23 cellular contexts compared by ENCODE assay signal in the genomic region with DNA sequence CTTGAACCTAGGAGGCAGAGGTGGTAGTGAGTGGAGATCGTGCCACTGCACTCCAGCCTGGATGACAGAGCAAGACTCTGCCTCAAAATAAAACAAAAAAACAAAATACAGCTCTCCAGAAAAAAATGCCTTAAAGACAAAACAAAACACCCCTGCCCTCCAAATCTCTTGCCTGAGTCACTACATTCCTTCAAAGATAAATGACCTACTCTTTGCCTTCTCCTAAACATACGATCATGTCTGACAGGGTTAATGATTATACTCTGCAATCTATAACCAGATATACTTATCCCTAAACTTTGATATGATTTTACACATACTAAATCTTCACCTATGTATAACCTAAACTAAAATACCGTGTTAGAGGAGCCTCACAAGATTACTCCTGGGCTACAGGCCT. TPM values are rescaled to one million over a fixed set of nuclear protein-coding genes. Genes with fewer than 3 reads are reported as not detected.
DNase-seq lines count a peak whose midpoint lies in the region; ATAC-seq and TF ChIP-seq lines count a peak whose summit lies in the region.
"Had no signal": no experiment of that assay in that cellular context is flagged by ENCODE, and none has a peak within 500 bp of the region (broad histone marks: within the 10 kb centered on the region; RNA-seq: fewer than 3 reads in every experiment).

No MANE protein-coding gene starts in this region.

- RAD21 ChIA-PET in HCT116 (lab: Charles Lee; ENCODE audit: low non-redundant PET in 1 of 2, low total read pairs in 2 of 2, uncharacterized antibody in 2 of 2, unreplicated experiment in 2 of 2), result no interaction called here

- no peak for ATAC-seq in activated CD8-positive, alpha-beta T cell treated with anti-CD3 and anti-CD28 coated beads for 36 hours
- ATAC-seq in activated CD8-positive, alpha-beta T cell treated with anti-CD3 and anti-CD28 coated beads, Interleukin-2, amount 10 ng/mL, durations not matched to agents 7 days and 5 days, result no peak
- ATAC-seq in HCT116 (no peak), activated B cell treated with CpG ODN at 0.5 μM for 24 hours (ENCODE audit: low read depth) (no peak), GM19463 (IDR thresholded peaks at IDR 0.05; ENCODE audit: unreplicated experiment) (no peak)
- no peak for ATAC-seq in naive thymus-derived CD8-positive, alpha-beta T cell
- ATAC-seq: effector memory CD8-positive, alpha-beta T cell; left colon; Panc1; stimulated activated naive CD8-positive, alpha-beta T cell treated with anti-CD3 and anti-CD28 coated beads, Interleukin-15, amount 100 ng/mL, for 72 hours; upper lobe of right lung had no signal

- intact Hi-C loops in activated CD8-positive, alpha-beta T cell treated with anti-CD3 and anti-CD28 coated beads for 36 hours (cut with micrococcal nuclease), result loop anchor here (10.0 kb wide), 1 partner anchor 251 kb away; no protein-coding TSS in a partner anchor
- intact Hi-C loops in HCT116 (cut with micrococcal nuclease) (loop anchor here (5.0 kb wide), 1 partner anchor 243 kb away; no protein-coding TSS in a partner anchor), activated B cell treated with CpG ODN at 0.5 μM for 24 hours (cut with micrococcal nuclease) (loop anchor here (2.0 to 10.0 kb wide), 2 partner anchors 121 to 389 kb away; partner anchors contain the start of genes CFAP20 and GINS3)

- peaks cover 5 to 22% of the 10 kb centered on the region in 2 experiments; a peak in 3 of 4 replicates for H3K4me1 ChIP-seq in HCT116 (ENCODE audit: control insufficient read depth in 1 of 2, insufficient read depth in 2 of 2, low read length in 2 of 2)

- TF ChIP-seq CTCF in activated CD8-positive, alpha-beta T cell treated with anti-CD3 and anti-CD28 coated beads for 36 hours (IDR thresholded peaks at IDR 0.05), result no peak
- TF ChIP-seq CTCF in HCT116 (IDR thresholded peaks at IDR 0.05 in 2 of 3, conservative IDR thresholded peaks at IDR 0.05 in 1 of 3; ENCODE audit: borderline replicate concordance in 1 of 3, insufficient read depth in 1 of 3, low read depth in 2 of 3, low read length in 2 of 3), result no peak
- no peak for TF ChIP-seq CTCF in activated B cell treated with CpG ODN at 0.5 μM for 24 hours (IDR thresholded peaks at IDR 0.05)

- TF ChIP-seq RAD21 in HCT116 (IDR thresholded peaks at IDR 0.05; ENCODE audit: low read depth), result no peak

- no peak overlapping the region for H3K9ac ChIP-seq in HCT116 (ENCODE audit: low read length)
- H3K9ac ChIP-seq: SK-N-SH had no signal

- H3K36me3 Mint-ChIP-seq in activated CD8-positive, alpha-beta T cell treated with anti-CD3 and anti-CD28 coated beads for 36 hours (ENCODE audit: low read depth), result peaks cover 28% of the 10 kb centered on the region
- peaks cover 22% of the 10 kb centered on the region for H3K36me3 Mint-ChIP-seq in activated CD8-positive, alpha-beta T cell treated with anti-CD3 and anti-CD28 coated beads, Interleukin-2, amount 10 ng/mL, durations not matched to agents 7 days and 5 days (ENCODE audit: low read depth)
- peaks cover 20% of the 10 kb centered on the region for H3K36me3 Mint-ChIP-seq in activated B cell treated with CpG ODN at 0.5 μM for 24 hours (ENCODE audit: low read depth)
- peaks cover 0 to 17% (median 5%) of the 10 kb centered on the region in 3 donors for H3K36me3 Mint-ChIP-seq in naive thymus-derived CD8-positive, alpha-beta T cell

- H3K4me1 Mint-ChIP-seq in activated CD8-positive, alpha-beta T cell treated with anti-CD3 and anti-CD28 coated beads for 36 hours (ENCODE audit: low read depth), result peaks cover 34% of the 10 kb centered on the region
- H3K4me1 Mint-ChIP-seq in activated CD8-positive, alpha-beta T cell treated with anti-CD3 and anti-CD28 coated beads, Interleukin-2, amount 10 ng/mL, durations not matched to agents 7 days and 5 days (ENCODE audit: low read depth), result peaks cover 30% of the 10 kb centered on the region
- peaks cover 24% of the 10 kb centered on the region for H3K4me1 Mint-ChIP-seq in activated B cell treated with CpG ODN at 0.5 μM for 24 hours
- H3K4me1 Mint-ChIP-seq in naive thymus-derived CD8-positive, alpha-beta T cell, result peaks cover 18 to 34% (median 20%) of the 10 kb centered on the region in 4 donors

- DNase-seq in activated CD8-positive, alpha-beta T cell treated with anti-CD3 and anti-CD28 coated beads for 36 hours, result no peak
- no peak for DNase-seq in activated CD8-positive, alpha-beta T cell treated with anti-CD3 and anti-CD28 coated beads, Interleukin-2, amount 10 ng/mL, durations not matched to agents 7 days and 5 days
- DNase-seq in HCT116 (ENCODE audit: low read depth, low spot score) (no peak), activated B cell treated with CpG ODN at 0.5 μM for 24 hours (no peak), NOMO-1 treated with dmso at 0.1 percent for 144 hours (lab: John Stamatoyannopoulos, UW; ENCODE audit: unreplicated experiment) (no peak), iPS-NIHi7 (ENCODE audit: extremely low spot score) (no peak)
- no peak for DNase-seq in naive thymus-derived CD8-positive, alpha-beta T cell
- DNase-seq: activated CD4-positive, alpha-beta T cell treated with anti-CD3 and anti-CD28 coated beads for 48 hours; C1 segment of cervical spinal cord; effector memory CD8-positive, alpha-beta T cell; left colon; midbrain; NCI-H1092; NCI-H2107; NCI-H526 treated with DMSO at 0.1 percent for 48 hours; SK-N-SH; stimulated activated naive CD8-positive, alpha-beta T cell treated with anti-CD3 and anti-CD28 coated beads, Interleukin-15, amount 100 ng/mL, for 72 hours; T1000 had no signal

- no peaks in the 10 kb centered on the region for H3K27me3 Mint-ChIP-seq in activated CD8-positive, alpha-beta T cell treated with anti-CD3 and anti-CD28 coated beads for 36 hours
- no peaks in the 10 kb centered on the region for H3K27me3 Mint-ChIP-seq in activated CD8-positive, alpha-beta T cell treated with anti-CD3 and anti-CD28 coated beads, Interleukin-2, amount 10 ng/mL, durations not matched to agents 7 days and 5 days (ENCODE audit: low read depth)
- H3K27me3 Mint-ChIP-seq in activated B cell treated with CpG ODN at 0.5 μM for 24 hours, result no peaks in the 10 kb centered on the region
- no peaks in the 10 kb centered on the region for H3K27me3 Mint-ChIP-seq in naive thymus-derived CD8-positive, alpha-beta T cell
- H3K27me3 Mint-ChIP-seq: effector memory CD8-positive, alpha-beta T cell; stimulated activated naive CD8-positive, alpha-beta T cell treated with anti-CD3 and anti-CD28 coated beads, Interleukin-15, amount 100 ng/mL, for 72 hours had no signal

- peaks cover 12 to 44% of the 10 kb centered on the region in 2 experiments; a peak in 3 of 4 replicates for H3K36me3 ChIP-seq in HCT116 (ENCODE audit: control insufficient read depth in 1 of 2, insufficient read depth in 2 of 2, low read length in 2 of 2)

- H3K9me2 ChIP-seq in HCT116 (ENCODE audit: insufficient read depth), result no peaks in the 10 kb centered on the region
- H3K9me2 ChIP-seq: SK-N-SH had no signal

- H4K20me1 ChIP-seq in HCT116 (ENCODE audit: insufficient read depth), result no peaks in the 10 kb centered on the region; the same call in 1 of the 2 replicates

- H3K4me3 ChIP-seq in HCT116 (replicated peaks in 1 of 2; ENCODE audit: low read depth in 1 of 2, low read length in 2 of 2), result peak overlapping the region in 1 of 2 experiments; percentile 72; a peak in 1 of 4 replicates

- H3K9me3 ChIP-seq in HCT116 (ENCODE audit: control insufficient read depth in 1 of 2, insufficient read depth in 1 of 2, low read depth in 1 of 2, low read length in 2 of 2), result no peaks in the 10 kb centered on the region
- H3K9me3 ChIP-seq: adrenal gland, right atrium auricular region, SK-N-SH, upper lobe of right lung had no signal

- peak overlapping the region; percentile 97; the same call in 1 of the 2 replicates for H3K4me2 ChIP-seq in HCT116 (ENCODE audit: low read length)

- H2AFZ ChIP-seq in HCT116 (ENCODE audit: low read depth, low read length, poor library complexity, severe bottlenecking), result no peak overlapping the region

- peak overlapping the region; percentile 92 for H3K4me3 Mint-ChIP-seq in activated CD8-positive, alpha-beta T cell treated with anti-CD3 and anti-CD28 coated beads for 36 hours
- no peak overlapping the region for H3K4me3 Mint-ChIP-seq in activated CD8-positive, alpha-beta T cell treated with anti-CD3 and anti-CD28 coated beads, Interleukin-2, amount 10 ng/mL, durations not matched to agents 7 days and 5 days
- H3K4me3 Mint-ChIP-seq in activated B cell treated with CpG ODN at 0.5 μM for 24 hours, result peak overlapping the region; percentile 19
- H3K4me3 Mint-ChIP-seq in naive thymus-derived CD8-positive, alpha-beta T cell, result no peak overlapping the region

- no peaks in the 10 kb centered on the region for H3K9me3 Mint-ChIP-seq in activated CD8-positive, alpha-beta T cell treated with anti-CD3 and anti-CD28 coated beads for 36 hours
- H3K9me3 Mint-ChIP-seq in activated CD8-positive, alpha-beta T cell treated with anti-CD3 and anti-CD28 coated beads, Interleukin-2, amount 10 ng/mL, durations not matched to agents 7 days and 5 days (ENCODE audit: insufficient read depth), result no peaks in the 10 kb centered on the region
- H3K9me3 Mint-ChIP-seq in activated B cell treated with CpG ODN at 0.5 μM for 24 hours, result no peaks in the 10 kb centered on the region
- no peaks in the 10 kb centered on the region for H3K9me3 Mint-ChIP-seq in naive thymus-derived CD8-positive, alpha-beta T cell
- H3K9me3 Mint-ChIP-seq: effector memory CD8-positive, alpha-beta T cell; stimulated activated naive CD8-positive, alpha-beta T cell treated with anti-CD3 and anti-CD28 coated beads, Interleukin-15, amount 100 ng/mL, for 72 hours had no signal

- no peak overlapping the region for H3K27ac Mint-ChIP-seq in activated CD8-positive, alpha-beta T cell treated with anti-CD3 and anti-CD28 coated beads for 36 hours
- no peak overlapping the region for H3K27ac Mint-ChIP-seq in activated CD8-positive, alpha-beta T cell treated with anti-CD3 and anti-CD28 coated beads, Interleukin-2, amount 10 ng/mL, durations not matched to agents 7 days and 5 days
- H3K27ac Mint-ChIP-seq in activated B cell treated with CpG ODN at 0.5 μM for 24 hours, result peak overlapping the region; percentile 24
- H3K27ac Mint-ChIP-seq in naive thymus-derived CD8-positive, alpha-beta T cell, result peak overlapping the region in 6 of 10 donors; percentile 3 to 22 (median 8)

- no peaks in the 10 kb centered on the region for H3K27me3 ChIP-seq in HCT116 (ENCODE audit: insufficient read depth, low read length)
- H3K27me3 ChIP-seq: adrenal gland, right atrium auricular region, upper lobe of right lung had no signal

- H3K79me2 ChIP-seq in HCT116 (ENCODE audit: insufficient read depth, low read length), result peaks cover 76% of the 10 kb centered on the region

- CTCF ChIA-PET in activated CD8-positive, alpha-beta T cell treated with anti-CD3 and anti-CD28 coated beads for 36 hours (lab: Charles Lee), result interaction anchor here (0.6 to 5.5 kb wide), 7 partner anchors 19 to 241 kb away, joined by 3 to 61 read pairs (median 4); no protein-coding TSS in a partner anchor
- CTCF ChIA-PET in activated CD8-positive, alpha-beta T cell treated with anti-CD3 and anti-CD28 coated beads, Interleukin-2, amount 10 ng/mL, durations not matched to agents 7 days and 5 days (lab: Charles Lee), result interaction anchor here (0.6 to 2.6 kb wide), 5 partner anchors 33 to 242 kb away, joined by 3 to 27 read pairs (median 6); no protein-coding TSS in a partner anchor
- CTCF ChIA-PET in HCT116 (lab: Charles Lee) (interaction anchor here (1.2 to 4.8 kb wide), 4 partner anchors 14 to 242 kb away, joined by 4 to 35 read pairs (median 6); partner anchors contain the start of gene NDRG4), activated B cell treated with CpG ODN at 0.5 μM for 24 hours (lab: Charles Lee) (interaction anchor here (0.6 to 3.6 kb wide), 4 partner anchors 14 to 496 kb away, joined by 3 to 37 read pairs (median 8); partner anchors contain the start of gene NDRG4)

- no peak for TF ChIP-seq POLR2A in HCT116 (IDR thresholded peaks at IDR 0.05; ENCODE audit: borderline replicate concordance, extremely low read depth, insufficient read depth, insufficient read length)

- H3K27ac ChIP-seq in HCT116 (ENCODE audit: low read depth, low read length), result no peak overlapping the region
- H3K27ac ChIP-seq: upper lobe of right lung had no signal

- POLR2A ChIA-PET in activated CD8-positive, alpha-beta T cell treated with anti-CD3 and anti-CD28 coated beads for 36 hours (lab: Charles Lee), result interaction anchor here (0.9 to 1.4 kb wide), 3 partner anchors 12 to 242 kb away, joined by 3 to 6 read pairs (median 3); no protein-coding TSS in a partner anchor
- POLR2A ChIA-PET in activated CD8-positive, alpha-beta T cell treated with anti-CD3 and anti-CD28 coated beads, Interleukin-2, amount 10 ng/mL, durations not matched to agents 7 days and 5 days (lab: Charles Lee), result interaction anchor here (1.2 kb wide), 1 partner anchor 8 kb away, joined by 3 read pairs; no protein-coding TSS in a partner anchor
- POLR2A ChIA-PET in HCT116 (lab: Charles Lee) (no interaction called here), activated B cell treated with CpG ODN at 0.5 μM for 24 hours (lab: Charles Lee) (no interaction called here)
- POLR2A ChIA-PET in naive thymus-derived CD8-positive, alpha-beta T cell (lab: Charles Lee), result interaction anchor here (0.7 to 1.2 kb wide), 3 partner anchors 64 to 384 kb away, joined by 3 to 4 read pairs (median 3); partner anchors contain the start of gene CFAP20

- no TSS peak for BruUV-seq in HCT116 (replicated peaks; lab: Mats Ljungman, UMichigan)

RNA-seq across cellular contexts. Expression of gene SETD6, which starts 1.4 kb away (rescaled TPM):
- total RNA-seq in activated CD8-positive, alpha-beta T cell treated with anti-CD3 and anti-CD28 coated beads for 36 hours, result 10 to 100 TPM; 14.8 to 15.5 TPM
- 10 to 100 TPM; 16.0 to 16.9 TPM for total RNA-seq in activated CD8-positive, alpha-beta T cell treated with anti-CD3 and anti-CD28 coated beads, Interleukin-2, amount 10 ng/mL, durations not matched to agents 7 days and 5 days
- 26.6 TPM for total RNA-seq in HCT116 (2021; ENCODE audit: unreplicated experiment)
- 13.3 and 15.1 TPM in 2 replicates for polyA plus RNA-seq in HCT116 (2012)
- total RNA-seq in activated B cell treated with CpG ODN at 0.5 μM for 24 hours, result 25.6 and 31.1 TPM in 2 replicates
- 10 to 100 TPM; 38.6 to 45.6 TPM for total RNA-seq in naive thymus-derived CD8-positive, alpha-beta T cell
- polyA plus RNA-seq in naive thymus-derived CD8-positive, alpha-beta T cell, result 10 to 100 TPM in 2 of 3 donors, 1 to 10 TPM in 1; 9.8 to 14.5 (median 11.6) TPM

RNA-seq across cellular contexts. Expression of gene NDRG4, which starts 13.9 kb away (rescaled TPM):
- total RNA-seq in activated CD8-positive, alpha-beta T cell treated with anti-CD3 and anti-CD28 coated beads for 36 hours, result 1 to 10 TPM; 1.3 to 1.6 TPM
- total RNA-seq in activated CD8-positive, alpha-beta T cell treated with anti-CD3 and anti-CD28 coated beads, Interleukin-2, amount 10 ng/mL, durations not matched to agents 7 days and 5 days, result not detected
- total RNA-seq in HCT116 (2021; ENCODE audit: unreplicated experiment) (8.6 TPM), activated B cell treated with CpG ODN at 0.5 μM for 24 hours (1.8 and 2.0 TPM in 2 replicates)
- 8.2 and 8.9 TPM in 2 replicates for polyA plus RNA-seq in HCT116 (2012)
- total RNA-seq in naive thymus-derived CD8-positive, alpha-beta T cell, result 1 to 10 TPM; 1.5 to 1.6 TPM
- polyA plus RNA-seq in naive thymus-derived CD8-positive, alpha-beta T cell, result under 1 TPM in 2 of 3 donors, not detected in 1; 0.13 to 0.56 TPM

Comparison
In these comparisons a context has a peak if more than half of its experiments do, and no peak if none do; other contexts are left out.
1. H3K4me3 Mint-ChIP-seq: peak in activated CD8-positive, alpha-beta T cell treated with anti-CD3 and anti-CD28 coated beads for 36 hours (single experiment) and activated B cell treated with CpG ODN at 0.5 μM for 24 hours (single experiment); none in activated CD8-positive, alpha-beta T cell treated with anti-CD3 and anti-CD28 coated beads, Interleukin-2, amount 10 ng/mL, durations not matched to agents 7 days and 5 days (single experiment) and naive thymus-derived CD8-positive, alpha-beta T cell (0 of 10).
2. H3K27ac Mint-ChIP-seq: peak in activated B cell treated with CpG ODN at 0.5 μM for 24 hours (single experiment) and naive thymus-derived CD8-positive, alpha-beta T cell (6 of 10); none in activated CD8-positive, alpha-beta T cell treated with anti-CD3 and anti-CD28 coated beads for 36 hours (single experiment) and activated CD8-positive, alpha-beta T cell treated with anti-CD3 and anti-CD28 coated beads, Interleukin-2, amount 10 ng/mL, durations not matched to agents 7 days and 5 days (single experiment).
3. POLR2A ChIA-PET loops: an anchor here in activated CD8-positive, alpha-beta T cell treated with anti-CD3 and anti-CD28 coated beads for 36 hours (0.9 to 1.4 kb wide), activated CD8-positive, alpha-beta T cell treated with anti-CD3 and anti-CD28 coated beads, Interleukin-2, amount 10 ng/mL, durations not matched to agents 7 days and 5 days (1.2 kb wide) and naive thymus-derived CD8-positive, alpha-beta T cell (0.7 to 1.2 kb wide); none called in HCT116 and activated B cell treated with CpG ODN at 0.5 μM for 24 hours.